In genomic region chr5:19767987-19768386, GRCh38 we compare ENCODE assay signal across 2 cellular contexts.
TF ChIP-seq lines count a peak whose summit lies in the region.

No MANE protein-coding gene starts in this region.

TF ChIP-seq in GM23338, 12 proteins besides CTCF, POLR2A, EP300 and RAD21 (continued from another document):
- TF ChIP-seq ETS1 (IDR thresholded peaks at IDR 0.05), result no peak
TF ChIP-seq in GM23338: peak in this region for 1.

TF ChIP-seq in WTC11, 78 proteins besides CTCF, POLR2A, EP300 and RAD21 (continued from another document):
- TF ChIP-seq ARID4B (CRISPR knock-in tag; IDR thresholded peaks at IDR 0.05; ENCODE audit: borderline replicate concordance) (no peak), KAT7 (CRISPR knock-in tag; IDR thresholded peaks at IDR 0.05; ENCODE audit: borderline replicate concordance) (no peak), ZNF416 (CRISPR knock-in tag; IDR thresholded peaks at IDR 0.05) (no peak), ZNF138 (CRISPR knock-in tag; conservative IDR thresholded peaks at IDR 0.05) (no peak), SOX15 (CRISPR knock-in tag; IDR thresholded peaks at IDR 0.05) (no peak), ATF2 (CRISPR knock-in tag; IDR thresholded peaks at IDR 0.05; ENCODE audit: borderline replicate concordance, low read depth) (no peak), E2F5 (CRISPR knock-in tag; IDR thresholded peaks at IDR 0.05) (no peak), USF1 (CRISPR knock-in tag; IDR thresholded peaks at IDR 0.05) (no peak), ETV6 (CRISPR knock-in tag; IDR thresholded peaks at IDR 0.05) (no peak), ZNF263 (CRISPR knock-in tag; IDR thresholded peaks at IDR 0.05; ENCODE audit: low read depth) (no peak), NR1H2 (CRISPR knock-in tag; IDR thresholded peaks at IDR 0.05) (no peak), NFYB (CRISPR knock-in tag; conservative IDR thresholded peaks at IDR 0.05; ENCODE audit: low read depth) (no peak), FOXP1 (CRISPR knock-in tag; IDR thresholded peaks at IDR 0.05; ENCODE audit: borderline replicate concordance) (no peak), STAT6 (CRISPR knock-in tag; conservative IDR thresholded peaks at IDR 0.05; ENCODE audit: low read depth) (no peak), NFE2L1 (CRISPR knock-in tag; IDR thresholded peaks at IDR 0.05) (no peak), ZNF219 (CRISPR knock-in tag; IDR thresholded peaks at IDR 0.05; ENCODE audit: borderline replicate concordance) (no peak), HMGA2 (CRISPR knock-in tag; IDR thresholded peaks at IDR 0.05) (no peak), MXD4 (CRISPR knock-in tag; IDR thresholded peaks at IDR 0.05; ENCODE audit: borderline replicate concordance) (no peak)
TF ChIP-seq in WTC11: peak in this region for 0.
